In genomic region chr3:134988666-134989065, GRCh38 we compare ENCODE assay signal across 31 cellular contexts.
DNase-seq lines count a peak whose midpoint lies in the region; ATAC-seq and TF ChIP-seq lines count a peak whose summit lies in the region.
"Had no signal": no experiment of that assay in that cellular context is flagged by ENCODE, and none has a peak within 500 bp of the region (broad histone marks: within the 10 kb centered on the region; RNA-seq: fewer than 3 reads in every experiment).

No MANE protein-coding gene starts in this region.

- 0 out of 2 replicates have a peak overlapping the region, but pooled peaks have one; percentile 10 for H3K27ac ChIP-seq in OCI-LY3 (ENCODE audit: low read length)
- peak overlapping the region in 2 of 4 donors; percentile 18 to 40 for H3K27ac ChIP-seq in gastrocnemius medialis
- H3K27ac ChIP-seq: SJSA1 had no signal

- H3K27me3 ChIP-seq in OCI-LY3 (ENCODE audit: low read depth, low read length) (no peaks in the 10 kb centered on the region), gastrocnemius medialis (no peaks in the 10 kb centered on the region)
- H3K27me3 ChIP-seq: BE2C, MG63 had no signal

- ATAC-seq in gastrocnemius medialis (peak; percentile 73 to 90), HG03039 (IDR thresholded peaks at IDR 0.05; ENCODE audit: unreplicated experiment) (no peak), HG03342 (IDR thresholded peaks at IDR 0.05; ENCODE audit: unreplicated experiment) (no peak)
- ATAC-seq: PC-3 had no signal

- TF ChIP-seq CTCF in OCI-LY3 (IDR thresholded peaks at IDR 0.05; ENCODE audit: low read depth, low read length): no peak
- no peak for TF ChIP-seq CTCF in gastrocnemius medialis (IDR thresholded peaks at IDR 0.05 in 4 of 5, conservative IDR thresholded peaks at IDR 0.05 in 1 of 5)

- peaks cover 81% of the 10 kb centered on the region for H4K20me1 ChIP-seq in OCI-LY3 (ENCODE audit: insufficient read depth, low read length)

- peak; percentile 5 for DNase-seq in ELR (ENCODE audit: low read depth)
- DNase-seq in inferior parietal cortex (ENCODE audit: extremely low spot score): peak; percentile 19
- peak in 1 of 2 donors; percentile 30 for DNase-seq in gastrocnemius medialis
- no peak for DNase-seq in NCI-H510A treated with DMSO at 0.1 percent for 48 hours (lab: John Stamatoyannopoulos, UW)
- no peak for DNase-seq in T1000 (lab: John Stamatoyannopoulos, UW)
- DNase-seq: 8988T; ACHN; BE2C; CD8-positive, alpha-beta memory T cell; DMS 273 treated with DMSO at 0.1 percent for 48 hours; DMS79; EL; GF-D8; HCEC 1CT; IMR-90; KG1; MG63; NCI-H1048; NCI-H1694 treated with DMSO at 0.1 percent for 48 hours; NCI-H2081; NCI-H2171 treated with DMSO at 0.1 percent for 48 hours; NCI-H345; NCI-H524; NCI-H774; PC-3; Right ventricle myocardium superior; RPMI8226 had no signal

- H3K4me3 ChIP-seq in OCI-LY3 (ENCODE audit: low read length) (no peak overlapping the region), gastrocnemius medialis (no peak overlapping the region)
- H3K4me3 ChIP-seq: MG63, SJSA1 had no signal

- H2AFZ ChIP-seq in OCI-LY3 (ENCODE audit: low read depth, low read length): no peak overlapping the region

- H3K4me1 ChIP-seq in OCI-LY3 (ENCODE audit: low read length) (0 out of 2 replicates have a peak, but pooled peaks cover 6% of the 10 kb centered on the region), gastrocnemius medialis (peaks cover 3 to 18% of the 10 kb centered on the region in 2 donors)
- H3K4me1 ChIP-seq: BE2C, SJSA1 had no signal

- intact Hi-C loops in gastrocnemius medialis (cut with DNase I; ENCODE audit: low total_unique reads): no loop called here

- peaks cover 47% of the 10 kb centered on the region for H3K36me3 ChIP-seq in OCI-LY3 (replicated peaks; ENCODE audit: low read depth, low read length)
- H3K36me3 ChIP-seq in gastrocnemius medialis: no peaks in the 10 kb centered on the region
- H3K36me3 ChIP-seq: BE2C, MG63, SJSA1 had no signal

- no peaks in the 10 kb centered on the region for H3K9me3 ChIP-seq in OCI-LY3 (ENCODE audit: insufficient read depth, low read length)
- no peaks in the 10 kb centered on the region for H3K9me3 ChIP-seq in gastrocnemius medialis
- H3K9me3 ChIP-seq: BE2C, MG63, SJSA1 had no signal

- H3K79me2 ChIP-seq in OCI-LY3 (ENCODE audit: low read length): peaks cover 90% of the 10 kb centered on the region

- in situ Hi-C loops in gastrocnemius medialis (cut with MboI; ENCODE audit: low sequenced_read_pairs in 4 of 4): no loop called here

- no peak for TF ChIP-seq POLR2A in gastrocnemius medialis (IDR thresholded peaks at IDR 0.05)

- no peak overlapping the region for H3K4me2 ChIP-seq in OCI-LY3 (ENCODE audit: low read length)

- H3K9ac ChIP-seq in OCI-LY3 (ENCODE audit: low read length): no peak overlapping the region

Comparison
In these comparisons a context has a peak if more than half of its experiments do, and no peak if none do; other contexts are left out.
1. DNase-seq: peak in ELR (single experiment) and inferior parietal cortex (single experiment); none in NCI-H510A treated with DMSO at 0.1 percent for 48 hours (single experiment) and T1000 (single experiment).
2. ATAC-seq: peak in gastrocnemius medialis (2 of 2); none in HG03039 (single experiment) and HG03342 (single experiment).